ENCODE assay signal across 17 cellular contexts in genomic region chr14:48731260-48731659, GRCh38.
"Had no signal": no experiment of that assay in that cellular context is flagged by ENCODE, and none has a peak within 500 bp of the region (broad histone marks: within the 10 kb centered on the region; RNA-seq: fewer than 3 reads in every experiment).

No MANE protein-coding gene starts in this region.

- H3K36me3 ChIP-seq: neutrophil, right atrium auricular region, sigmoid colon, stomach had no signal

- ATAC-seq: mucosa of descending colon; naive thymus-derived CD8-positive, alpha-beta T cell had no signal

- H3K9me3 ChIP-seq: neutrophil, sigmoid colon had no signal

- H3K4me3 ChIP-seq: coronary artery, hepatocyte, mucosa of descending colon, right atrium auricular region, sigmoid colon, skin epidermis, stomach had no signal

- DNase-seq: effector CD4-positive, alpha-beta T cell; endodermal cell; foreskin melanocyte; head of caudate nucleus; mucosa of descending colon; naive thymus-derived CD8-positive, alpha-beta T cell; posterior cingulate gyrus; sigmoid colon; stimulated activated CD4-positive, alpha-beta T cell treated with anti-CD3 and anti-CD28 coated beads, Interleukin-12 subunit alpha, Interleukin-12 subunit beta, amount 100 ng/mL, for 4 hours; stimulated activated naive CD4-positive, alpha-beta T cell; stomach; trophoblast cell had no signal

- H3K4me1 ChIP-seq: right atrium auricular region, sigmoid colon, stomach had no signal

- H3K27me3 ChIP-seq: hepatocyte, neutrophil, right atrium auricular region, sigmoid colon, stomach had no signal
